ENCODE assay signal across 1 cellular context in the genomic region with DNA sequence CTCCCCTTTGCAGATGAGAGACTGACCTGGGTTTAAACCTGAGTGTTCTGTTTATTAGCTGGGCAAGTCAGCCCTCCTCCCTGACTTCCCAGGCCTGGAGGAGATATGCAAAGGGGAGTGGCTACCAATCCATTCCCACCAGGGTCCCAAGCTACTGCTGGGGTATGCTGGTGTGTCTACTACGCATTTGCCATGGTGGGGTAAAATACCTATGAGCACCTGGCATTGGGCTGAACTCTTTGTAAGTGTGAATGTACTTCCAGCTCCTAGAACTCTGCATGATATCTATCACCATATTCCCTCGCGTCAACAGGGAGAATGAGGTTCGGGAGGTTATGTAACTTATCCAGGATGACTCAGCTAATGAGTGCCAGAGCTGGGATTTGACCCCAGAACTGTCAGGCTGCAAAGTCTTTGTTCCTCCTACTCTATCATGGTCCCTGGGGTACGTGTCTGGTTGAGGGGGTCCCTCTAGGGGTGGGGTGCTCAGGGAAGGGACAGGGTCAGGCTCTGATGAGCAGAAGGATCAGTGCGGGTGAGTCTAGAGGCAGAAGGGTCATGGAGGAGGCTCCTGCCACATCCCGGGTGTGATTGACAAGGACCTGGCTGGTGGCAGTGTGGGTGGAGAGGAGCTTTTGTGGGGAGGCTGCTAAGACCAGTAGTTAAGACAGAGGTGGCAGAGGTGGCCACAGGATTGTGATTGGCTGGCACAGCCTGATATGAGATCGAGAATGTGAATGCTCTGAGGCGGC.
TF ChIP-seq lines count a peak whose summit lies in the region.

No MANE protein-coding gene starts in this region.

TF ChIP-seq in WTC11, 78 proteins besides CTCF, POLR2A, EP300 and RAD21 (continued from another document):
- TF ChIP-seq, protein P1, sequence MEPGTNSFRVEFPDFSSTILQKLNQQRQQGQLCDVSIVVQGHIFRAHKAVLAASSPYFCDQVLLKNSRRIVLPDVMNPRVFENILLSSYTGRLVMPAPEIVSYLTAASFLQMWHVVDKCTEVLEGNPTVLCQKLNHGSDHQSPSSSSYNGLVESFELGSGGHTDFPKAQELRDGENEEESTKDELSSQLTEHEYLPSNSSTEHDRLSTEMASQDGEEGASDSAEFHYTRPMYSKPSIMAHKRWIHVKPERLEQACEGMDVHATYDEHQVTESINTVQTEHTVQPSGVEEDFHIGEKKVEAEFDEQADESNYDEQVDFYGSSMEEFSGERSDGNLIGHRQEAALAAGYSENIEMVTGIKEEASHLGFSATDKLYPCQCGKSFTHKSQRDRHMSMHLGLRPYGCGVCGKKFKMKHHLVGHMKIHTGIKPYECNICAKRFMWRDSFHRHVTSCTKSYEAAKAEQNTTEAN (CRISPR knock-in tag; IDR thresholded peaks at IDR 0.05), result no peak
- TF ChIP-seq, protein P2, sequence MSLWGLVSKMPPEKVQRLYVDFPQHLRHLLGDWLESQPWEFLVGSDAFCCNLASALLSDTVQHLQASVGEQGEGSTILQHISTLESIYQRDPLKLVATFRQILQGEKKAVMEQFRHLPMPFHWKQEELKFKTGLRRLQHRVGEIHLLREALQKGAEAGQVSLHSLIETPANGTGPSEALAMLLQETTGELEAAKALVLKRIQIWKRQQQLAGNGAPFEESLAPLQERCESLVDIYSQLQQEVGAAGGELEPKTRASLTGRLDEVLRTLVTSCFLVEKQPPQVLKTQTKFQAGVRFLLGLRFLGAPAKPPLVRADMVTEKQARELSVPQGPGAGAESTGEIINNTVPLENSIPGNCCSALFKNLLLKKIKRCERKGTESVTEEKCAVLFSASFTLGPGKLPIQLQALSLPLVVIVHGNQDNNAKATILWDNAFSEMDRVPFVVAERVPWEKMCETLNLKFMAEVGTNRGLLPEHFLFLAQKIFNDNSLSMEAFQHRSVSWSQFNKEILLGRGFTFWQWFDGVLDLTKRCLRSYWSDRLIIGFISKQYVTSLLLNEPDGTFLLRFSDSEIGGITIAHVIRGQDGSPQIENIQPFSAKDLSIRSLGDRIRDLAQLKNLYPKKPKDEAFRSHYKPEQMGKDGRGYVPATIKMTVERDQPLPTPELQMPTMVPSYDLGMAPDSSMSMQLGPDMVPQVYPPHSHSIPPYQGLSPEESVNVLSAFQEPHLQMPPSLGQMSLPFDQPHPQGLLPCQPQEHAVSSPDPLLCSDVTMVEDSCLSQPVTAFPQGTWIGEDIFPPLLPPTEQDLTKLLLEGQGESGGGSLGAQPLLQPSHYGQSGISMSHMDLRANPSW (CRISPR knock-in tag; conservative IDR thresholded peaks at IDR 0.05; ENCODE audit: low read depth), result no peak
